1 cellular context compared by ENCODE assay signal in genomic region chr2:238203973-238204683, GRCh38.
TF ChIP-seq lines count a peak whose summit lies in the region.

No MANE protein-coding gene starts in this region.

TF ChIP-seq in GM23338, 12 proteins besides CTCF, POLR2A, EP300 and RAD21 (continued from another document):
- no peak for TF ChIP-seq ZNF462 (CRISPR knock-in tag; IDR thresholded peaks at IDR 0.05)
